Comparison of ENCODE assay signal across 2 cellular contexts in the genomic region with DNA sequence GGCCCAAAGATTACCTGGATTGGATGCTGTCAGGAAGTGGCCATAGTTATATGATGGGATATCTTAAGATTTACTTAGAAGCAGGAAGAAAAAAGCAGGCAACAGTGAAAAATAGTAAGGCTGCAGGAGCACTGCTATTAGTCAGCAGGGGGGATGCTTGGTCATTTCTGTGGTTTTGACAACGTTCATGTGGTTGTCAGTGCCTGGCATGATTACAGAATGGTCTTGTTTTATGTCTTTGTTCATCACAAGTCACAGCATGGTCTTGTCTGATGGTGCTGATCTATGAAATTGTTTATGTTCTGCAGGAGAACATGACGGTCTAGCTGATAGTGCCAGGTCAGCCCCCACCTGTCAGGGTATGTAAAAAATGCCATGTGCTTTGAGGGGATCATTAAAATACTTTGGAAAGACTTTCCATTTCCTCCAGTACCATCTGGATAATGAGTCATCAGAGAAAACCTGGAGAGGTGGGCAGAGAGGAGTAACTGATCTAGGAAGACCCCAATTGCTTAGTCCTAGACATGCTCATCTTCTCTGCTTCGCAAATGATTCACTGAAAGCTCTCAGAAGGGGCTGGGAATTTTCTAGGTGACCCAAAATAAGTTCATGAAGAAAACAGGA.
A peak's percentile ranks its signal among the peaks of the same experiment; 100 is the strongest.
TF ChIP-seq lines count a peak whose summit lies in the region.

No MANE protein-coding gene starts in this region.

TF ChIP-seq in A549, 52 proteins besides CTCF, POLR2A, EP300 and RAD21:
- no peak for TF ChIP-seq FOSL2 (IDR thresholded peaks at IDR 0.05)
- TF ChIP-seq FOSL2 (CRISPR knock-in tag; IDR thresholded peaks at IDR 0.05), result peak; percentile 22; the same call in 1 of the 2 replicates
- no peak for TF ChIP-seq SMC3 (IDR thresholded peaks at IDR 0.05)

TF ChIP-seq in K562, 482 proteins besides CTCF, POLR2A, EP300 and RAD21 (continued from another document):
- no peak for TF ChIP-seq NR4A1 (CRISPR knock-in tag; IDR thresholded peaks at IDR 0.05)
- no peak for TF ChIP-seq NR4A1 (tag; IDR thresholded peaks at IDR 0.05)
- no peak for TF ChIP-seq PML (IDR thresholded peaks at IDR 0.05; ENCODE audit: low read length)
- 0 out of 2 replicates have a peak, but pooled peaks have one; percentile 22 for TF ChIP-seq FOSL1 (tag; conservative IDR thresholded peaks at IDR 0.05)
